Comparison of ENCODE assay signal across 5 cellular contexts in the genomic region with DNA sequence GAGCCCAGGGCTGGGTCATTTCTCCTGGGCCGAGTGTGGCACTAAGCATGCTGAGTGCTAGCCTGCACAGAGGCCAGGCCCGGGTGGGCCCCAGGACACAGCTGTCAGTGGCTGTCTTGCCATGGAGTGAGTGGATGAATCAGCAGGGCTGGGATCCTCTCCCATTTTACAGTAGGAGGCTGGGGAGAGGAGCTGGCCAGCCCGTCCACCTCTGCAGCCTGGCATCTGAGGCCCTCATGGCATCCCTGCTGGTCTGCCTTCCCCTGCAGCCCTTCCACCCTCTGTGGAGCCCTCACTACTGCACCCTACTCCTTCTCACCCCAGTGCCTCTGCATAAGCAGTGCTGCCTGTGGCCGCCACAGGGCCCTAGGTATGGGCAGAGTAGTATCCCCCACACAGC. TPM values are rescaled to one million over a fixed set of nuclear protein-coding genes. Genes with fewer than 3 reads are reported as not detected.
"Had no signal": no experiment of that assay in that cellular context is flagged by ENCODE, and none has a peak within 500 bp of the region (broad histone marks: within the 10 kb centered on the region; RNA-seq: fewer than 3 reads in every experiment).

No MANE protein-coding gene starts in this region.

RNA-seq across cellular contexts. Expression of a gene that starts 21.1 kb away (rescaled TPM):
- total RNA-seq: activated T-helper 2 cell treated with anti-CD3 and anti-CD28 coated beads, Interferon-gamma antibody, Interleukin-2, Interleukin-4, amounts not matched to agents 10 μg/mL and 5 μg/mL and 100 μg/mL, durations not matched to agents 14 hours and 24 hours and 36 hours; ascending aorta; body of pancreas; bronchial epithelial cell had no signal
- polyA plus RNA-seq: aorta had no signal
